In the genomic region with DNA sequence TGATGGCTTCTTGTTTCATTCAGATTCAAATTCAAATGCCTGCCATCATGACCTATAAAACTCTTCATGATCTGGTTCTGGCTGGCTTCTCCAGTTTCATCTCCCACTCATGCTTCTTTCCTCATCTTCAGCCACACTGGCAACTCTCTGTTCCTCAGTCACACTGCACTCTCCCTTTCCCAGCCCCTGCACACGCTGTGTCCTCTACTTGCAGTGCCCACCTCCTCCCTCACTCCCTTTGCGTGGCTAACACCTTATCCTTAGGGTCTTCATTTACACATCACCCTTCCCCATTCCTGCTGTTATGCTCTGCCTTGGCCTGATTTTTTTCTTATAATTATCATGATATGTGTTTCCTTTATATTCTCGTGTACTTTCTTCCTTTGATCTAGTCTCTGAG, we compare ENCODE assay signal across 6 cellular contexts.
"Had no signal": no experiment of that assay in that cellular context is flagged by ENCODE, and none has a peak within 500 bp of the region (broad histone marks: within the 10 kb centered on the region; RNA-seq: fewer than 3 reads in every experiment).

No MANE protein-coding gene starts in this region.

- H3K4me3 ChIP-seq: GM23338, K562 had no signal

- H3K9me3 Mint-ChIP-seq: GM23338 had no signal

- ATAC-seq: GM23338, K562 had no signal

- H3K27ac Mint-ChIP-seq: GM23338 had no signal

- DNase-seq: H7, HCEC 1CT, IMR-90, KG1 had no signal

- H3K4me3 Mint-ChIP-seq: GM23338 had no signal

- H2AFZ ChIP-seq: GM23338 had no signal

- H3K4me2 ChIP-seq: GM23338 had no signal
